ENCODE assay signal across 8 cellular contexts in the genomic region with DNA sequence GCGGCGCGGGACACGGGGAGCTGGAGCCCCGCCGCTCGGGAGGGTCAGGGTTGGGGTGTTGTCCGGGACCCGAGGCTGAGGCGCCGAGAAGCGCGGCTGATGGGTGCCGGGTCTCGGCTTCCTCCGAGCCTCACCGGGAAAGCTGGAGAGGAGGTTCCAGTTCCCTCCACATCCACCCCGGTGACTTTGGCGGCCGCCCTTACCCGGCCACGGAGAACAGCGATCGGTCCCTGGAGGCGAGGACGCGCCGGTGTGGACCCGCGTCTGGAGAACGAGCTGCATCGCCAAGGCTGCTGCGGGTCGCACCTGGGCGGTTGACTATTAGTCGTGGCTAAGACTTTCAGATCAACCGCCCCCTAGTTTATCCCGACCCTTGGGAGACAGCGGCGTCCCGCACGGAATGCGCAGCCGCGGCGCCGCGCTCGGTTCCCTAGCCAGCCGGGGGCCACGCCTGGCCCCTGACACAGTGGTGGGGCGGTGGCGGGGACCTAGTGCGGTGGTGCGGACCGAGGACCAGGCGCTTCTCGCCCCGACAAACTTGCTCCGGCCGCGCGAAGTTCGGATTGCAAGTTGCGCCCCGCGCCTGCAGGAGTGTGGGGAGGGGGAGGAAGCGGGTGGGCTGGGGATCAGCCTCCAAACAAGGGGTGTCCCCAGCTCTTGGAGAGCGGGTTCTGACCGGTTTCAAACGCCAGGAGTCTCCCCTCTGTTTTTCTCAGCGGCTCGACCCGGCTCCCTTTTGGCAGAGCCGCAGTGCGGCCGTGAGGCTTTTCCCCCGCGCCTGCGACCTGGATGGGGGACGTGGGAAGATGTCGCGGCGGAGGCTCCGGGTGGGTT. TPM values are rescaled to one million over a fixed set of nuclear protein-coding genes. Genes with fewer than 3 reads are reported as not detected.
DNase-seq lines count a peak whose midpoint lies in the region; ATAC-seq and TF ChIP-seq lines count a peak whose summit lies in the region.

No MANE protein-coding gene starts in this region.

- H3K4me3 Mint-ChIP-seq in immature natural killer cell = peak overlapping the region; percentile 63 to 77 (median 65)

- CTCF ChIA-PET in GM10248 (lab: Yijun Ruan, JAX) = interaction anchor here (1.1 to 1.3 kb wide), 2 partner anchors 9 to 191 kb away, joined by 3 to 4 read pairs; no protein-coding TSS in a partner anchor

- no peak overlapping the region for H2AFZ ChIP-seq in smooth muscle cell (ENCODE audit: low read depth)

- H3K9ac ChIP-seq in smooth muscle cell (ENCODE audit: low read depth) = no peak overlapping the region

- H3K4me3 ChIP-seq in smooth muscle cell = peak overlapping the region; percentile 82

- H3K27ac Mint-ChIP-seq in immature natural killer cell = no peak overlapping the region

- under 1% methylated on average over 66 of the region's 85 CpGs for WGBS in smooth muscle cell (ENCODE audit: low lambda C conversion rate)

- POLR2A ChIA-PET in GM10248 (lab: Yijun Ruan, JAX) = no interaction called here

- peaks cover 81% of the 10 kb centered on the region for H3K27me3 ChIP-seq in smooth muscle cell (ENCODE audit: low read depth)

- peak overlapping the region; percentile 94 for H3K4me2 ChIP-seq in smooth muscle cell

- no peaks in the 10 kb centered on the region for H4K20me1 ChIP-seq in smooth muscle cell (ENCODE audit: low read depth)

- TF ChIP-seq CTCF in 22Rv1 (IDR thresholded peaks at IDR 0.05) (no peak), GM10248 (IDR thresholded peaks at IDR 0.05; ENCODE audit: control extremely low read depth, extremely low read depth, low read depth, missing control alignments) (no peak), smooth muscle cell (IDR thresholded peaks at IDR 0.05; ENCODE audit: borderline replicate concordance, insufficient read depth, poor library complexity, severe bottlenecking) (no peak)

- no peaks in the 10 kb centered on the region for H3K9me3 ChIP-seq in smooth muscle cell (replicated peaks; ENCODE audit: low read depth)

- peaks cover 0 to 1% (median 0%) of the 10 kb centered on the region in 6 donors for H3K9me3 Mint-ChIP-seq in immature natural killer cell

- H3K4me1 ChIP-seq in smooth muscle cell (ENCODE audit: low read depth) = peaks cover 16% of the 10 kb centered on the region

- DNase-seq in GM10248 (ENCODE audit: extremely low spot score) (peak; percentile 49), NCI-H748 treated with DMSO at 0.1 percent for 48 hours (lab: John Stamatoyannopoulos, UW) (peak; percentile 38), T47D (ENCODE audit: low read depth in 1 of 2, low spot score in 1 of 2) (peak; percentile 36 to 43), immature natural killer cell (peak in 2 of 3 donors; percentile 17 to 19), smooth muscle cell (lab: John Stamatoyannopoulos, UW; ENCODE audit: unreplicated experiment) (no peak)

- no peaks in the 10 kb centered on the region for H3K36me3 Mint-ChIP-seq in immature natural killer cell

- no peaks in the 10 kb centered on the region for H3K36me3 ChIP-seq in smooth muscle cell (ENCODE audit: low read depth)

- H3F3A ChIP-seq in smooth muscle cell (ENCODE audit: low read depth) = peaks cover 4% of the 10 kb centered on the region

- H3K27ac ChIP-seq in 22Rv1 = peak overlapping the region; percentile 75
- no peak overlapping the region for H3K27ac ChIP-seq in smooth muscle cell (ENCODE audit: low read depth)

- peaks cover 10 to 31% (median 14%) of the 10 kb centered on the region in 3 donors for H3K27me3 Mint-ChIP-seq in immature natural killer cell (ENCODE audit: low read depth in 3 of 3)

- no peaks in the 10 kb centered on the region for H3K79me2 ChIP-seq in smooth muscle cell (ENCODE audit: low read depth)

- no peak for ATAC-seq in GM19395 (IDR thresholded peaks at IDR 0.05; ENCODE audit: unreplicated experiment)
- no peak for ATAC-seq in HG03521 (IDR thresholded peaks at IDR 0.05; ENCODE audit: unreplicated experiment)

- in situ Hi-C loops in T47D (cut with HindIII; ENCODE audit: low pct_unique_long_range_greater_than_20kb, low sequenced_read_pairs) = no loop called here

- peaks cover 23 to 26% of the 10 kb centered on the region in 2 donors for H3K4me1 Mint-ChIP-seq in immature natural killer cell

RNA-seq across cellular contexts. Expression of a gene that starts 0.5 kb away (rescaled TPM):
- polyA plus RNA-seq in immature natural killer cell (not detected), smooth muscle cell (0.49 and 1.3 TPM in 2 replicates)
- 2.0 and 3.0 TPM in 2 replicates for total RNA-seq in smooth muscle cell
